In genomic region chr1:6108937-6109636, GRCh38 we compare ENCODE assay signal across 8 cellular contexts.
DNase-seq lines count a peak whose midpoint lies in the region; ATAC-seq, FAIRE-seq and TF ChIP-seq lines count a peak whose summit lies in the region.

No MANE protein-coding gene starts in this region.

- H3K9me3 Mint-ChIP-seq in progenitor cell of endocrine pancreas (ENCODE audit: low read depth), result no peaks in the 10 kb centered on the region

- H3K36me3 Mint-ChIP-seq in progenitor cell of endocrine pancreas (ENCODE audit: insufficient read depth), result no peaks in the 10 kb centered on the region

- no peaks in the 10 kb centered on the region for H3K9me3 ChIP-seq in endothelial cell of umbilical vein (replicated peaks; ENCODE audit: control insufficient read depth, insufficient read depth, low read length)

- H3K36me3 ChIP-seq in endothelial cell of umbilical vein (ENCODE audit: control insufficient read depth in 2 of 2, extremely low read depth in 1 of 2, insufficient read depth in 2 of 2, low read length in 2 of 2), result no peaks in the 10 kb centered on the region

- BruUV-seq in endothelial cell of umbilical vein (replicated peaks; lab: Mats Ljungman, UMichigan), result no TSS peak

- no peaks in the 10 kb centered on the region for H3K9me1 ChIP-seq in endothelial cell of umbilical vein (replicated peaks; ENCODE audit: control insufficient read depth, extremely low read depth, insufficient read depth, low read length)

- no peak for TF ChIP-seq POLR2A in endothelial cell of umbilical vein (IDR thresholded peaks at IDR 0.05; ENCODE audit: low read depth, low read length)

- H3K27me3 Mint-ChIP-seq in progenitor cell of endocrine pancreas, result peaks cover 19% of the 10 kb centered on the region

- POLR2A ChIA-PET in endothelial cell of umbilical vein (lab: Charles Lee), result no interaction called here

- no peaks in the 10 kb centered on the region for H3K79me2 ChIP-seq in endothelial cell of umbilical vein (ENCODE audit: control insufficient read depth, insufficient read depth, low read length)

- dilution Hi-C loops in endothelial cell of umbilical vein (cut with MboI; ENCODE audit: extremely low pct_ligation_motif_present, low sequenced_read_pairs), result no loop called here

- ATAC-seq in SK-N-SH treated with all-trans-retinoic acid at 6 μM for 48 hours, result peak; percentile 77
- no peak for ATAC-seq in HG03442 (IDR thresholded peaks at IDR 0.05; ENCODE audit: unreplicated experiment)
- ATAC-seq in GM21447 (IDR thresholded peaks at IDR 0.05; ENCODE audit: unreplicated experiment), result no peak

- no peak overlapping the region for H3K4me3 Mint-ChIP-seq in progenitor cell of endocrine pancreas (ENCODE audit: low read depth)

- intact Hi-C loops in endothelial cell of umbilical vein (cut with micrococcal nuclease), result loop anchor here (1.0 kb wide), 3 partner anchors 62 to 136 kb away; no protein-coding TSS in a partner anchor

- no peak overlapping the region for H3K9ac ChIP-seq in endothelial cell of umbilical vein (replicated peaks; ENCODE audit: extremely low read depth, insufficient read depth, low read length)

- no peak overlapping the region for H3K4me2 ChIP-seq in endothelial cell of umbilical vein (ENCODE audit: insufficient read depth, low read length)

- no peak overlapping the region for H3K27ac ChIP-seq in endothelial cell of umbilical vein (ENCODE audit: insufficient read depth, low read depth, low read length)

- no peaks in the 10 kb centered on the region for H3K4me1 Mint-ChIP-seq in progenitor cell of endocrine pancreas (ENCODE audit: low read depth)

- no peak overlapping the region for H2AFZ ChIP-seq in endothelial cell of umbilical vein (ENCODE audit: low read depth, low read length)

- no peak overlapping the region for H3K27ac Mint-ChIP-seq in progenitor cell of endocrine pancreas

- no peak overlapping the region for H3K4me3 ChIP-seq in LNCaP clone FGC (ENCODE audit: low read depth, low read length)
- H3K4me3 ChIP-seq in endothelial cell of umbilical vein (replicated peaks in 1 of 3; ENCODE audit: insufficient read depth in 1 of 3, low read depth in 1 of 3, low read length in 3 of 3), result no peak overlapping the region

- H3K4me1 ChIP-seq in endothelial cell of umbilical vein (ENCODE audit: control insufficient read depth, extremely low read depth, insufficient read depth, low read length), result no peaks in the 10 kb centered on the region

- TF ChIP-seq CTCF in LNCaP clone FGC (IDR thresholded peaks at IDR 0.05; ENCODE audit: control insufficient read depth, extremely low read depth, insufficient read depth), result peak; percentile 58
- TF ChIP-seq CTCF in endothelial cell of umbilical vein (IDR thresholded peaks at IDR 0.05; ENCODE audit: extremely low read depth in 1 of 2, insufficient read depth in 1 of 2, low read depth in 1 of 2, low read length in 2 of 2), result peak; percentile 35 to 77
- peak; percentile 35 for TF ChIP-seq CTCF in progenitor cell of endocrine pancreas (IDR thresholded peaks at IDR 0.05; ENCODE audit: unreplicated experiment)

- peak; percentile 70 for FAIRE-seq in endothelial cell of umbilical vein (lab: Jason Lieb, UNC)

- no peaks in the 10 kb centered on the region for H3K27me3 ChIP-seq in endothelial cell of umbilical vein (ENCODE audit: control insufficient read depth in 2 of 2, insufficient read depth in 2 of 2, low read length in 2 of 2)

- peak; percentile 74 for DNase-seq in activated effector memory CD4-positive, alpha-beta T cell treated with anti-CD3 and anti-CD28 coated beads, Interleukin-2, amount 50 U/mL, for 16 hours
- no peak for DNase-seq in activated effector memory CD4-positive, alpha-beta T cell treated with Interleukin-2 at 50 U/mL for 16 hours
- DNase-seq in LNCaP clone FGC (ENCODE audit: low read depth), result peak; percentile 8
- peak; percentile 39 for DNase-seq in endothelial cell of umbilical vein (ENCODE audit: low read depth, low spot score)
- no peak for DNase-seq in progenitor cell of endocrine pancreas (ENCODE audit: low spot score, unreplicated experiment)

- H4K20me1 ChIP-seq in endothelial cell of umbilical vein (replicated peaks; ENCODE audit: control insufficient read depth, extremely low read depth, insufficient read depth, low read length), result no peaks in the 10 kb centered on the region

- CTCF ChIA-PET in endothelial cell of umbilical vein (lab: Charles Lee), result interaction anchor here (0.6 to 1.4 kb wide), 17 partner anchors 12 to 233 kb away, joined by 3 to 42 read pairs (median 3); partner anchors contain the start of genes RNF207 and RPL22

TF ChIP-seq in SK-N-SH treated with all-trans-retinoic acid at 6 μM for 48 hours, 23 proteins besides CTCF, POLR2A, EP300 and RAD21:
- TF ChIP-seq ZFP30 (CRISPR knock-in tag; IDR thresholded peaks at IDR 0.05), result no peak
- TF ChIP-seq, protein P1, sequence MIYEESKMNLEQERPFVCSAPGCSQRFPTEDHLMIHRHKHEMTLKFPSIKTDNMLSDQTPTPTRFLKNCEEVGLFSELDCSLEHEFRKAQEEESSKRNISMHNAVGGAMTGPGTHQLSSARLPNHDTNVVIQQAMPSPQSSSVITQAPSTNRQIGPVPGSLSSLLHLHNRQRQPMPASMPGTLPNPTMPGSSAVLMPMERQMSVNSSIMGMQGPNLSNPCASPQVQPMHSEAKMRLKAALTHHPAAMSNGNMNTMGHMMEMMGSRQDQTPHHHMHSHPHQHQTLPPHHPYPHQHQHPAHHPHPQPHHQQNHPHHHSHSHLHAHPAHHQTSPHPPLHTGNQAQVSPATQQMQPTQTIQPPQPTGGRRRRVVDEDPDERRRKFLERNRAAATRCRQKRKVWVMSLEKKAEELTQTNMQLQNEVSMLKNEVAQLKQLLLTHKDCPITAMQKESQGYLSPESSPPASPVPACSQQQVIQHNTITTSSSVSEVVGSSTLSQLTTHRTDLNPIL (CRISPR knock-in tag; IDR thresholded peaks at IDR 0.05; ENCODE audit: low read depth), result no peak
- no peak for TF ChIP-seq ISL1 (CRISPR knock-in tag; IDR thresholded peaks at IDR 0.05)
- TF ChIP-seq ZNF70 (CRISPR knock-in tag; IDR thresholded peaks at IDR 0.05), result no peak
- TF ChIP-seq CSDC2 (CRISPR knock-in tag; IDR thresholded peaks at IDR 0.05), result no peak
- TF ChIP-seq ZC3H10 (CRISPR knock-in tag; IDR thresholded peaks at IDR 0.05), result no peak
- TF ChIP-seq GLIS3 (CRISPR knock-in tag; IDR thresholded peaks at IDR 0.05), result no peak

TF ChIP-seq in endothelial cell of umbilical vein, 7 proteins besides CTCF, POLR2A, EP300 and RAD21:
- TF ChIP-seq EZH2 (IDR thresholded peaks at IDR 0.05; ENCODE audit: borderline replicate concordance, low read depth, low read length, severe bottlenecking), result no peak
- no peak for TF ChIP-seq FOS (IDR thresholded peaks at IDR 0.05; ENCODE audit: borderline replicate concordance, insufficient read depth, low read length)
- TF ChIP-seq MAX (IDR thresholded peaks at IDR 0.05; ENCODE audit: insufficient read depth, insufficient read length), result no peak
- TF ChIP-seq GATA2 (IDR thresholded peaks at IDR 0.05; ENCODE audit: insufficient read depth, insufficient read length, low read depth, low read length), result no peak
- TF ChIP-seq POLR2AphosphoS5 (IDR thresholded peaks at IDR 0.05; ENCODE audit: insufficient read depth, low read depth, low read length), result no peak
- no peak for TF ChIP-seq MYC (IDR thresholded peaks at IDR 0.05; ENCODE audit: low read depth, low read length)
- no peak for TF ChIP-seq JUN (IDR thresholded peaks at IDR 0.05; ENCODE audit: borderline replicate concordance, insufficient read depth, insufficient read length, low read depth)

Comparison
In these comparisons a context has a peak if more than half of its experiments do, and no peak if none do; other contexts are left out.
1. DNase-seq: peak in activated effector memory CD4-positive, alpha-beta T cell treated with anti-CD3 and anti-CD28 coated beads, Interleukin-2, amount 50 U/mL, for 16 hours (single experiment), LNCaP clone FGC (single experiment) and endothelial cell of umbilical vein (single experiment); none in activated effector memory CD4-positive, alpha-beta T cell treated with Interleukin-2 at 50 U/mL for 16 hours (single experiment) and progenitor cell of endocrine pancreas (single experiment).
2. Peak in every context shown above with its lines, with median percentiles within 50 percentile points of each other: CTCF ChIP-seq.